16 cellular contexts compared by ENCODE assay signal in the genomic region with DNA sequence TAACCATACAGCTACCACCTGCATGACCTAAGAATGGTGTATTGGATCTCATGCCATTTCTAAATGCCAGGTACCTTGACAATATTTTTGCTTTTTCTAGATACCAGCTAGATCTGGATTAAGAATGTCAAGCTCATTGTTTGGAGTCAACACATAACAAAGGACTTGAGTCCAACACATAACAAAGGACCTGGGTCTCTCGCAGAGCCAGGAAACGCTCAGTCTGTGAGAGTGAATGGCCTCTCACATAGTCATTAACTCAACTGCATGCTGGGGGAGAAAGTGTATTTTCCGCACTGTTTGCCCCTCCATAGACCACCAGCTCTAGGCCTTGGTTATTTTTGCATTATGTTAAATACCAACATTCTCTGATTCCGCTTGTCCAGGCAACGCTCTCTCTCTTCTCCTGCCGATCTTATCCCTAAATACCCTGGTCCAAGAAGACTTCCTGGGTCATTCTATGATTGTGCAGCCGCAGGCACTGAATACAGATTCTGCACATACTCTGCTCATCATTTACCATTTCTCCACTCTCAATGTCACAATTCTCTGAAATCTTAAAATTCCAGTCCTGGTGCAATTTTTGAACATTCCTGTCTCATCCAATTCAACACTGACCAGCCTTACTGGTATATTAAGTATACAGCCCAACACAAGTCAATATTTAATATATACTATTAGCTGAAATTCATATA. TPM values are rescaled to one million over a fixed set of nuclear protein-coding genes. Genes with fewer than 3 reads are reported as not detected.
"Had no signal": no experiment of that assay in that cellular context is flagged by ENCODE, and none has a peak within 500 bp of the region (broad histone marks: within the 10 kb centered on the region; RNA-seq: fewer than 3 reads in every experiment).

No MANE protein-coding gene starts in this region.

- H3K4me3 Mint-ChIP-seq: activated CD4-positive, alpha-beta T cell treated with anti-CD3 and anti-CD28 coated beads for 36 hours; activated CD8-positive, alpha-beta T cell treated with anti-CD3 and anti-CD28 coated beads, Interleukin-2, amount 10 ng/mL, durations not matched to agents 7 days and 5 days; activated T-helper 1 cell treated with anti-CD3 and anti-CD28 coated beads, Interleukin-12 subunit alpha, Interleukin-12 subunit beta, Interleukin-2, Interleukin-4 antibody, amounts not matched to agents 30 ng/mL and 10 ng/mL and 1 ng/mL, durations not matched to agents 14 hours and 24 hours and 36 hours; nephron had no signal

- DNase-seq: activated CD4-positive, alpha-beta T cell treated with anti-CD3 and anti-CD28 coated beads for 36 hours; activated CD8-positive, alpha-beta memory T cell treated with anti-CD3 and anti-CD28 coated beads, Interleukin-2, amount 50 U/mL, for 48 hours; activated CD8-positive, alpha-beta T cell treated with anti-CD3 and anti-CD28 coated beads, Interleukin-2, amount 10 ng/mL, durations not matched to agents 7 days and 5 days; activated naive CD4-positive, alpha-beta T cell treated with Interleukin-2 at 50 U/mL for 16 hours; colonic mucosa; foreskin melanocyte; islet precursor cell; pancreas; small intestine; T-helper 1 cell had no signal

- H3K4me1 ChIP-seq: colonic mucosa, pancreas, tibial nerve had no signal

- H3K4me3 ChIP-seq: colonic mucosa, pancreas, SK-N-MC, tibial nerve had no signal

- H3K9me3 Mint-ChIP-seq: activated T-helper 1 cell treated with anti-CD3 and anti-CD28 coated beads, Interleukin-12 subunit alpha, Interleukin-12 subunit beta, Interleukin-2, Interleukin-4 antibody, amounts not matched to agents 30 ng/mL and 10 ng/mL and 1 ng/mL, durations not matched to agents 14 hours and 24 hours and 36 hours had no signal

- H3K27me3 ChIP-seq: colonic mucosa, pancreas, tibial nerve had no signal

- H3K27ac Mint-ChIP-seq: activated CD4-positive, alpha-beta T cell treated with anti-CD3 and anti-CD28 coated beads for 36 hours; activated CD8-positive, alpha-beta T cell treated with anti-CD3 and anti-CD28 coated beads, Interleukin-2, amount 10 ng/mL, durations not matched to agents 7 days and 5 days; activated T-helper 1 cell treated with anti-CD3 and anti-CD28 coated beads, Interleukin-12 subunit alpha, Interleukin-12 subunit beta, Interleukin-2, Interleukin-4 antibody, amounts not matched to agents 30 ng/mL and 10 ng/mL and 1 ng/mL, durations not matched to agents 14 hours and 24 hours and 36 hours had no signal

- H3K36me3 ChIP-seq: colonic mucosa had no signal

- H3K4me1 Mint-ChIP-seq: activated CD4-positive, alpha-beta T cell treated with anti-CD3 and anti-CD28 coated beads for 36 hours; nephron had no signal

- H3K27ac ChIP-seq: colonic mucosa, pancreas, SK-N-MC, VCaP had no signal

- ATAC-seq: activated CD4-positive, alpha-beta T cell treated with anti-CD3 and anti-CD28 coated beads for 36 hours; activated CD8-positive, alpha-beta T cell treated with anti-CD3 and anti-CD28 coated beads, Interleukin-2, amount 10 ng/mL, durations not matched to agents 7 days and 5 days; left lobe of liver; pancreas had no signal

- H3K9me3 ChIP-seq: colonic mucosa, pancreas had no signal

RNA-seq across cellular contexts. Expression of a gene that starts 31.2 kb away (rescaled TPM):
- total RNA-seq: activated CD4-positive, alpha-beta T cell treated with anti-CD3 and anti-CD28 coated beads for 36 hours; activated CD8-positive, alpha-beta T cell treated with anti-CD3 and anti-CD28 coated beads, Interleukin-2, amount 10 ng/mL, durations not matched to agents 7 days and 5 days; activated T-helper 1 cell treated with anti-CD3 and anti-CD28 coated beads, Interleukin-12 subunit alpha, Interleukin-12 subunit beta, Interleukin-2, Interleukin-4 antibody, amounts not matched to agents 30 ng/mL and 10 ng/mL and 1 ng/mL, durations not matched to agents 14 hours and 24 hours and 36 hours had no signal
